24 cellular contexts compared by ENCODE assay signal in genomic region chr12:68477906-68478305, GRCh38.
"Had no signal": no experiment of that assay in that cellular context is flagged by ENCODE, and none has a peak within 500 bp of the region (broad histone marks: within the 10 kb centered on the region; RNA-seq: fewer than 3 reads in every experiment).

No MANE protein-coding gene starts in this region.

- FAIRE-seq: TTC549 had no signal

- H3K27me3 Mint-ChIP-seq: activated CD4-positive, alpha-beta T cell treated with anti-CD3 and anti-CD28 coated beads, Interleukin-2, amount 10 ng/mL, durations not matched to agents 24 days and 14 days; activated CD8-positive, alpha-beta T cell treated with anti-CD3 and anti-CD28 coated beads for 36 hours; activated naive CD4-positive, alpha-beta T cell treated with anti-CD3 and anti-CD28 coated beads, Interleukin-2, amount 50 U/mL, for 24 hours had no signal

- DNase-seq: activated CD4-positive, alpha-beta T cell treated with anti-CD3 and anti-CD28 coated beads, Interleukin-2, amount 10 ng/mL, durations not matched to agents 24 days and 14 days; activated CD4-positive, alpha-beta T cell treated with anti-CD3 and anti-CD28 coated beads, Interleukin-2, amount 50 U/mL, for 4 hours; activated CD8-positive, alpha-beta T cell treated with anti-CD3 and anti-CD28 coated beads for 36 hours; activated gamma-delta T cell; activated naive CD4-positive, alpha-beta T cell treated with Interleukin-2 at 50 U/mL for 16 hours; activated naive CD8-positive, alpha-beta T cell treated with anti-CD3 and anti-CD28 coated beads, Interleukin-2, amount 10 ng/mL, durations not matched to agents 7 days and 5 days; activated T-cell treated with anti-CD3 and anti-CD28 coated beads, Interleukin-2, amount 50 U/mL, for 1 hour; activated T-cell treated with anti-CD3 and anti-CD28 coated beads, Interleukin-2, amount 50 U/mL, for 72 hours; KG1; NCI-H1092 treated with DMSO at 0.1 percent for 48 hours; NCI-H1417; NCI-H187 treated with DMSO at 0.1 percent for 48 hours; NCI-H2081; NCI-H446 treated with DMSO at 0.1 percent for 48 hours; NCI-H524 treated with DMSO at 0.1 percent for 48 hours; Peyer's patch; RPMI8226; SHP77 treated with DMSO at 0.1 percent for 48 hours; SK-N-SH had no signal

- H3K27ac Mint-ChIP-seq: activated CD4-positive, alpha-beta T cell treated with anti-CD3 and anti-CD28 coated beads, Interleukin-2, amount 10 ng/mL, durations not matched to agents 24 days and 14 days; activated CD8-positive, alpha-beta T cell treated with anti-CD3 and anti-CD28 coated beads for 36 hours; activated naive CD4-positive, alpha-beta T cell treated with anti-CD3 and anti-CD28 coated beads, Interleukin-2, amount 50 U/mL, for 24 hours; activated naive CD8-positive, alpha-beta T cell treated with anti-CD3 and anti-CD28 coated beads, Interleukin-2, amount 10 ng/mL, durations not matched to agents 7 days and 5 days; activated T-cell treated with anti-CD3 and anti-CD28 coated beads, Interleukin-2, amount 50 U/mL, for 72 hours; activated T-helper 2 cell treated with anti-CD3 and anti-CD28 coated beads, Interferon-gamma antibody, Interleukin-2, Interleukin-4, amounts not matched to agents 10 μg/mL and 5 μg/mL and 100 μg/mL, durations not matched to agents 14 hours and 24 hours and 36 hours; T-helper 1 cell treated with Interleukin-12 subunit alpha and Interleukin-12 subunit beta and Interleukin-4 antibody, amounts not matched to agents 30 μg/mL and 1 μg/mL, for 36 hours; T-helper 2 cell treated with Interferon-gamma antibody and Interleukin-4, amounts not matched to agents 5 μg/mL and 100 μg/mL, for 36 hours had no signal

- H3K36me3 Mint-ChIP-seq: activated naive CD4-positive, alpha-beta T cell treated with anti-CD3 and anti-CD28 coated beads, Interleukin-2, amount 50 U/mL, for 24 hours had no signal

- ATAC-seq: activated CD8-positive, alpha-beta T cell treated with anti-CD3 and anti-CD28 coated beads for 36 hours; activated T-cell treated with anti-CD3 and anti-CD28 coated beads, Interleukin-2, amount 50 U/mL, for 72 hours had no signal

- H3K4me3 Mint-ChIP-seq: activated CD4-positive, alpha-beta T cell treated with anti-CD3 and anti-CD28 coated beads, Interleukin-2, amount 10 ng/mL, durations not matched to agents 24 days and 14 days; activated CD8-positive, alpha-beta T cell treated with anti-CD3 and anti-CD28 coated beads for 36 hours; activated naive CD4-positive, alpha-beta T cell treated with anti-CD3 and anti-CD28 coated beads, Interleukin-2, amount 50 U/mL, for 24 hours; activated naive CD8-positive, alpha-beta T cell treated with anti-CD3 and anti-CD28 coated beads, Interleukin-2, amount 10 ng/mL, durations not matched to agents 7 days and 5 days; activated T-cell treated with anti-CD3 and anti-CD28 coated beads, Interleukin-2, amount 50 U/mL, for 72 hours; T-helper 1 cell treated with Interleukin-12 subunit alpha and Interleukin-12 subunit beta and Interleukin-4 antibody, amounts not matched to agents 30 μg/mL and 1 μg/mL, for 36 hours; T-helper 2 cell treated with Interferon-gamma antibody and Interleukin-4, amounts not matched to agents 5 μg/mL and 100 μg/mL, for 36 hours had no signal
